9 cellular contexts compared by ENCODE assay signal in genomic region chr11:35138058-35138457, GRCh38. TPM values are rescaled to one million over a fixed set of nuclear protein-coding genes. Genes with fewer than 3 reads are reported as not detected.
DNase-seq lines count a peak whose midpoint lies in the region; ATAC-seq, FAIRE-seq and TF ChIP-seq lines count a peak whose summit lies in the region.
"Had no signal": no experiment of that assay in that cellular context is flagged by ENCODE, and none has a peak within 500 bp of the region (broad histone marks: within the 10 kb centered on the region; RNA-seq: fewer than 3 reads in every experiment).

No MANE protein-coding gene starts in this region.

- TF ChIP-seq POLR2A in A549 (IDR thresholded peaks at IDR 0.05; ENCODE audit: low read length), result no peak
- no peak for TF ChIP-seq POLR2A in K562 (conservative IDR thresholded peaks at IDR 0.05)

- peak overlapping the region; percentile 96 to 98 for H3K27ac ChIP-seq in A549
- no peak overlapping the region for H3K27ac ChIP-seq in HEK293 (ENCODE audit: extremely low read depth, low read depth, low read length)
- no peak overlapping the region for H3K27ac ChIP-seq in K562 (ENCODE audit: extremely low read depth, low read depth, low read length)
- no peak overlapping the region for H3K27ac ChIP-seq in muscle layer of duodenum (ENCODE audit: low read length)
- H3K27ac ChIP-seq in caudate nucleus (ENCODE audit: low read depth, low read length), result no peak overlapping the region

- no peaks in the 10 kb centered on the region for H3K79me2 ChIP-seq in K562 (ENCODE audit: control insufficient read depth, insufficient read depth, low read length)

- no peaks in the 10 kb centered on the region for H3K36me3 ChIP-seq in HEK293 (ENCODE audit: control insufficient read depth in 2 of 2, insufficient read depth in 1 of 2, low read length in 2 of 2)
- no peaks in the 10 kb centered on the region for H3K36me3 ChIP-seq in K562 (ENCODE audit: control insufficient read depth, insufficient read depth, low read length)
- H3K36me3 ChIP-seq in muscle layer of duodenum (ENCODE audit: control insufficient read depth in 1 of 2, insufficient read depth in 2 of 2, low read length in 2 of 2), result peaks cover 0 to 9% of the 10 kb centered on the region in 2 donors

- peaks cover 17 to 22% of the 10 kb centered on the region in 2 experiments for H3K27me3 ChIP-seq in K562 (ENCODE audit: control insufficient read depth in 2 of 2, insufficient read depth in 2 of 2, low read length in 2 of 2)
- H3K27me3 ChIP-seq in muscle layer of duodenum (ENCODE audit: low read depth, low read length), result no peaks in the 10 kb centered on the region

- BruUV-seq in K562 (replicated peaks; lab: Mats Ljungman, UMichigan), result no TSS peak

- no peak for ATAC-seq in A549
- no peak for ATAC-seq in K562

- H3K9ac ChIP-seq in K562 (ENCODE audit: insufficient read depth in 1 of 2, low read depth in 2 of 2, low read length in 2 of 2), result no peak overlapping the region

- TF ChIP-seq CTCF in A549 (IDR thresholded peaks at IDR 0.05), result no peak
- TF ChIP-seq CTCF in HEK293 (tag by site-specific recombination; IDR thresholded peaks at IDR 0.05), result no peak
- no peak for TF ChIP-seq CTCF in K562 (IDR thresholded peaks at IDR 0.05 in 2 of 3, conservative IDR thresholded peaks at IDR 0.05 in 1 of 3; ENCODE audit: insufficient read depth in 2 of 3, low read depth in 1 of 3, low read length in 3 of 3)
- TF ChIP-seq CTCF in GM10248 (IDR thresholded peaks at IDR 0.05; ENCODE audit: control extremely low read depth, extremely low read depth, low read depth, missing control alignments), result no peak

- H3K4me3 ChIP-seq in A549 (peak overlapping the region; percentile 79), HEK293 (ENCODE audit: low read depth, low read length) (no peak overlapping the region), K562 (no peak overlapping the region), muscle layer of duodenum (ENCODE audit: low read depth in 1 of 2, low read length in 2 of 2) (peak overlapping the region; percentile 80 to 99)

- H3K9me1 ChIP-seq in K562 (ENCODE audit: control insufficient read depth, insufficient read depth, low read length), result no peaks in the 10 kb centered on the region

- H2AFZ ChIP-seq in K562 (ENCODE audit: low read depth, low read length), result no peak overlapping the region

- peak overlapping the region; percentile 98 for H3K4me2 ChIP-seq in A549
- H3K4me2 ChIP-seq in K562 (ENCODE audit: insufficient read depth, low read length), result no peak overlapping the region

- CTCF ChIA-PET in A549 (lab: Yijun Ruan, JAX), result interaction anchor here (0.6 to 1.1 kb wide), 3 partner anchors 22 to 342 kb away, joined by 3 read pairs; no protein-coding TSS in a partner anchor
- CTCF ChIA-PET in HEK293 (lab: Yijun Ruan, JAX), result no interaction called here
- CTCF ChIA-PET in K562 (lab: Yijun Ruan, JAX; ENCODE audit: low intra/inter-chr PET ratio), result no interaction called here
- CTCF ChIA-PET in GM10248 (lab: Yijun Ruan, JAX), result interaction anchor here (1.3 kb wide), 1 partner anchor 18 kb away, joined by 3 read pairs; no protein-coding TSS in a partner anchor

- WGBS in A549 (ENCODE audit: missing lambda C conversion rate), result 79% methylated on average over 1 of the region's 1 CpG
- WGBS in K562 (ENCODE audit: insufficient coverage, low coverage, missing lambda C conversion rate), result 0% methylated on average over 1 of the region's 1 CpG

- TF ChIP-seq EP300 in A549 (IDR thresholded peaks at IDR 0.05) (no peak), K562 (IDR thresholded peaks at IDR 0.05; ENCODE audit: low read length) (no peak)

- in situ Hi-C loops in K562 (cut with MboI), result no loop called here

- DNase-seq in A549 (ENCODE audit: low read depth in 1 of 2, low spot score in 1 of 2) (no peak), K562 (ENCODE audit: extremely low read depth in 1 of 4, low spot score in 3 of 4) (no peak), GM10248 (ENCODE audit: extremely low spot score) (no peak), caudate nucleus (lab: John Stamatoyannopoulos, UW) (no peak), RPMI8226 (no peak), NCI-H187 treated with DMSO at 0.1 percent for 48 hours (lab: John Stamatoyannopoulos, UW) (no peak)
- DNase-seq: NCI-H1436 treated with DMSO at 0.1 percent for 48 hours had no signal

- H3K4me1 ChIP-seq in A549, result peaks cover 49% of the 10 kb centered on the region
- H3K4me1 ChIP-seq in HEK293 (ENCODE audit: control insufficient read depth, insufficient read depth, low read length), result no peaks in the 10 kb centered on the region
- H3K4me1 ChIP-seq in K562 (replicated peaks in 1 of 2; ENCODE audit: control insufficient read depth in 2 of 2, insufficient read depth in 2 of 2, low read length in 2 of 2), result peaks cover 0 to 13% of the 10 kb centered on the region in 2 experiments; a peak in 2 of 5 replicates
- peaks cover 10 to 14% of the 10 kb centered on the region in 2 donors for H3K4me1 ChIP-seq in muscle layer of duodenum (ENCODE audit: control insufficient read depth in 1 of 2, insufficient read depth in 2 of 2, low read length in 2 of 2)

- no peaks in the 10 kb centered on the region for H4K20me1 ChIP-seq in K562 (replicated peaks; ENCODE audit: control insufficient read depth, insufficient read depth, low read length)

- POLR2A ChIA-PET in A549 (lab: Yijun Ruan, JAX) (interaction anchor here (0.6 to 2.6 kb wide), 4 partner anchors 21 to 129 kb away, joined by 3 to 20 read pairs (median 7); no protein-coding TSS in a partner anchor), HEK293 (lab: Yijun Ruan, JAX) (no interaction called here), K562 (lab: Yijun Ruan, JAX) (no interaction called here), GM10248 (lab: Yijun Ruan, JAX) (interaction anchor here (0.6 kb wide), 1 partner anchor 77 kb away, joined by 3 read pairs; no protein-coding TSS in a partner anchor)

- H3K9me3 ChIP-seq in A549 (no peaks in the 10 kb centered on the region), HEK293 (ENCODE audit: control insufficient read depth, insufficient read depth, low read depth, low read length) (no peaks in the 10 kb centered on the region), K562 (replicated peaks; ENCODE audit: control insufficient read depth, insufficient read depth, low read depth, low read length) (no peaks in the 10 kb centered on the region), muscle layer of duodenum (ENCODE audit: control insufficient read depth in 1 of 2, low read length in 2 of 2) (no peaks in the 10 kb centered on the region)

- TF ChIP-seq RAD21 in A549 (conservative IDR thresholded peaks at IDR 0.05 in 1 of 2, IDR thresholded peaks at IDR 0.05 in 1 of 2) (no peak), K562 (CRISPR knock-in tag; conservative IDR thresholded peaks at IDR 0.05 in 1 of 2, IDR thresholded peaks at IDR 0.05 in 1 of 2) (no peak)

- no peak for FAIRE-seq in A549 (lab: Jason Lieb, UNC)
- no peak for FAIRE-seq in K562 (lab: Jason Lieb, UNC)

- intact Hi-C loops in K562 (cut with micrococcal nuclease), result no loop called here

TF ChIP-seq in A549, 52 proteins besides CTCF, POLR2A, EP300 and RAD21 (continues in another document):
- no peak for TF ChIP-seq JUN (IDR thresholded peaks at IDR 0.05)
- TF ChIP-seq ESRRA (IDR thresholded peaks at IDR 0.05; ENCODE audit: borderline replicate concordance, low read length), result no peak

TF ChIP-seq in HEK293, 187 proteins besides CTCF, POLR2A, EP300 and RAD21:
- TF ChIP-seq EGR2 (tag by site-specific recombination; IDR thresholded peaks at IDR 0.05; ENCODE audit: low read depth), result peak; percentile 66
- TF ChIP-seq ZNF366 (tag by site-specific recombination; conservative IDR thresholded peaks at IDR 0.05), result peak; percentile 73
- TF ChIP-seq ZNF560 (tag by site-specific recombination; IDR thresholded peaks at IDR 0.05; ENCODE audit: borderline replicate concordance), result no peak
TF ChIP-seq in HEK293: peak in this region for 2.

TF ChIP-seq in K562, 482 proteins besides CTCF, POLR2A, EP300 and RAD21 (continues in another document):
- TF ChIP-seq RHOXF2B (CRISPR knock-in tag; conservative IDR thresholded peaks at IDR 0.05), result no peak

RNA-seq across cellular contexts. Expression of gene CD44, which starts 0.9 kb away (rescaled TPM):
- polyA plus RNA-seq in A549 (2011; rRNA removed) (309 and 350 TPM in 2 replicates), A549 (2017; fragmentation: RNase III; extraction: RNeasy Plus Mini Kit Qiagen cat#74134 plus additional on column Dnase treatment) (545 to 587 TPM (median 585 TPM) in 3 replicates), K562 (2011; rRNA removed) (13.9 and 47.0 TPM in 2 replicates), K562 (2014; fragmentation: Illumina TruSeq; extraction: Trizol) (7.7 TPM in 2 replicates), K562 (2014; fragmentation: Nextera tagmentation; extraction: Ambion mirVana) (1 to 10 TPM; 1.2 to 1.8 TPM), K562 (2014; rRNA removed) (2.5 and 5.0 TPM in 2 replicates)
- 153 and 218 TPM in 2 replicates for polyA plus RNA-seq in A549 (2012; cell fraction: cytosol; rRNA removed)
- 265 and 417 TPM in 2 replicates for polyA plus RNA-seq in A549 (2012; cell fraction: nucleus; rRNA removed)
- polyA minus RNA-seq in A549 (2011; rRNA and poly(A)+ RNA removed), result 385 and 445 TPM in 2 replicates
- total RNA-seq in K562 (2011; cell fraction: chromatin; rRNA removed; ENCODE audit: low replicate concordance), result 7.9 and 17.7 TPM in 2 replicates
- 7.2 and 18.2 TPM in 2 replicates for total RNA-seq in K562 (2011; cell fraction: nucleolus; rRNA removed)
- 10.5 and 17.1 TPM in 2 replicates for total RNA-seq in K562 (2011; cell fraction: nucleoplasm; rRNA removed)
- total RNA-seq in K562 (2014; rRNA removed) (2.3 and 2.6 TPM in 2 replicates), K562 (2014; rRNA removed; fragmentation: Illumina TruSeq; extraction: Trizol) (3.0 and 5.2 TPM in 2 replicates), K562 (2015; rRNA removed; fragmentation: Illumina TruSeq; extraction: Trizol) (2.6 and 3.2 TPM in 2 replicates), K562 (2021) (9.5 and 11.1 TPM in 2 replicates)
- polyA plus RNA-seq in K562 (2011; cell fraction: cytosol; rRNA removed), result 23.2 and 51.1 TPM in 2 replicates
- polyA plus RNA-seq in K562 (2011; cell fraction: nucleus; rRNA removed), result 19.8 and 40.4 TPM in 2 replicates
- polyA plus RNA-seq in K562 (2012), result 8.0 and 8.3 TPM in 2 replicates
- polyA minus RNA-seq in K562 (2011; rRNA and poly(A)+ RNA removed), result 26.3 and 51.8 TPM in 2 replicates
- polyA minus RNA-seq in K562 (2011; cell fraction: cytosol; rRNA and poly(A)+ RNA removed), result 10.5 and 22.8 TPM in 2 replicates
- 14.8 and 35.9 TPM in 2 replicates for polyA minus RNA-seq in K562 (2011; cell fraction: nucleus; rRNA and poly(A)+ RNA removed)

Comparison
In these comparisons a context has a peak if more than half of its experiments do, and no peak if none do; other contexts are left out.
1. H3K27ac ChIP-seq: peak in A549 (2 of 2); none in HEK293 (single experiment), K562 (single experiment), muscle layer of duodenum (single experiment) and caudate nucleus (single experiment).
2. H3K4me3 ChIP-seq: peak in A549 (single experiment) and muscle layer of duodenum (2 of 2); none in HEK293 (single experiment) and K562 (single experiment).
3. CTCF ChIA-PET loops: an anchor here in A549 (0.6 to 1.1 kb wide) and GM10248 (1.3 kb wide); none called in HEK293 and K562.
4. POLR2A ChIA-PET loops: an anchor here in A549 (0.6 to 2.6 kb wide) and GM10248 (0.6 kb wide); none called in HEK293 and K562.